In genomic region chr6:81750201-81750600, GRCh38 we compare ENCODE assay signal across 8 cellular contexts. TPM values are rescaled to one million over a fixed set of nuclear protein-coding genes. Genes with fewer than 3 reads are reported as not detected.
DNase-seq lines count a peak whose midpoint lies in the region; TF ChIP-seq lines count a peak whose summit lies in the region.

No MANE protein-coding gene starts in this region.

- H3K27ac ChIP-seq in OCI-LY3 (ENCODE audit: low read length) (no peak overlapping the region), esophagus muscularis mucosa (replicated peaks in 1 of 4) (peak overlapping the region in 3 of 4 donors; percentile 97 to 98 (median 98)), parathyroid adenoma (no peak overlapping the region)

- H2AFZ ChIP-seq in OCI-LY3 (ENCODE audit: low read depth, low read length) (no peak overlapping the region), parathyroid adenoma (no peak overlapping the region)

- H3K79me2 ChIP-seq in OCI-LY3 (ENCODE audit: low read length) (peaks cover 15% of the 10 kb centered on the region), parathyroid adenoma (peaks cover 12% of the 10 kb centered on the region)

- no peaks in the 10 kb centered on the region for H3K9me3 ChIP-seq in OCI-LY3 (ENCODE audit: insufficient read depth, low read length)
- H3K9me3 ChIP-seq in esophagus muscularis mucosa = no peaks in the 10 kb centered on the region
- H3K9me3 ChIP-seq in parathyroid adenoma (ENCODE audit: control insufficient read depth, low read length) = no peaks in the 10 kb centered on the region

- peaks cover 25 to 38% of the 10 kb centered on the region in 2 donors for H3K36me3 Mint-ChIP-seq in CD14-positive monocyte

- TF ChIP-seq CTCF in CD14-positive monocyte (IDR thresholded peaks at IDR 0.05) = no peak
- no peak for TF ChIP-seq CTCF in OCI-LY3 (IDR thresholded peaks at IDR 0.05; ENCODE audit: low read depth, low read length)
- no peak for TF ChIP-seq CTCF in esophagus muscularis mucosa (IDR thresholded peaks at IDR 0.05)
- TF ChIP-seq CTCF in parathyroid adenoma (IDR thresholded peaks at IDR 0.05) = no peak

- peaks cover 43% of the 10 kb centered on the region for H3K36me3 ChIP-seq in OCI-LY3 (replicated peaks; ENCODE audit: low read depth, low read length)
- peaks cover 0 to 32% (median 4%) of the 10 kb centered on the region in 4 donors for H3K36me3 ChIP-seq in esophagus muscularis mucosa
- H3K36me3 ChIP-seq in parathyroid adenoma (ENCODE audit: control insufficient read depth, insufficient read depth, low read length) = no peaks in the 10 kb centered on the region

- peak overlapping the region; percentile 20 to 100 (median 99) for H3K27ac Mint-ChIP-seq in CD14-positive monocyte

- H3K9ac ChIP-seq in OCI-LY3 (ENCODE audit: low read length) (no peak overlapping the region), parathyroid adenoma (no peak overlapping the region)

- peaks cover 0 to 1% (median 0%) of the 10 kb centered on the region in 7 donors for H3K9me3 Mint-ChIP-seq in CD14-positive monocyte

- peak overlapping the region; percentile 99 to 100 for H3K4me3 Mint-ChIP-seq in CD14-positive monocyte

- WGBS in esophagus muscularis mucosa = 43% methylated on average over 5 of the region's 5 CpGs

- no peak for DNase-seq in CD14-positive monocyte (ENCODE audit: low spot score)
- DNase-seq in esophagus muscularis mucosa (ENCODE audit: extremely low spot score) = no peak
- no peak for DNase-seq in activated CD4-positive, alpha-beta T cell treated with anti-CD3 and anti-CD28 coated beads for 48 hours
- no peak for DNase-seq in NCI-H1930 (lab: John Stamatoyannopoulos, UW)
- no peak for DNase-seq in NCI-H1417 (lab: John Stamatoyannopoulos, UW)
- no peak for DNase-seq in midbrain (lab: John Stamatoyannopoulos, UW)

- intact Hi-C loops in CD14-positive monocyte (cut with micrococcal nuclease) = loop anchor here (5.0 to 10.0 kb wide), 5 partner anchors 62 to 1745 kb away; partner anchors contain the start of gene TTK (in 1 of the 2)
- intact Hi-C loops in esophagus muscularis mucosa (cut with DNase I) = loop anchor here (5.0 to 10.0 kb wide), 5 partner anchors 285 to 1805 kb away; partner anchors contain the start of genes BCKDHB and ELOVL4

- H3K27me3 Mint-ChIP-seq in CD14-positive monocyte (ENCODE audit: low read depth in 3 of 3) = no peaks in the 10 kb centered on the region

- H3K4me3 ChIP-seq in OCI-LY3 (ENCODE audit: low read length) (no peak overlapping the region), esophagus muscularis mucosa (peak overlapping the region; percentile 90 to 96 (median 94)), parathyroid adenoma (ENCODE audit: low read depth, low read length) (peak overlapping the region; percentile 96)

- H4K20me1 ChIP-seq in OCI-LY3 (ENCODE audit: insufficient read depth, low read length) = 0 out of 2 replicates have a peak, but pooled peaks cover 2% of the 10 kb centered on the region

- H3K4me1 ChIP-seq in OCI-LY3 (ENCODE audit: low read length) (peaks cover 21% of the 10 kb centered on the region), esophagus muscularis mucosa (peaks cover 4 to 59% (median 51%) of the 10 kb centered on the region in 4 donors), parathyroid adenoma (peaks cover 9% of the 10 kb centered on the region)

- no peak for TF ChIP-seq EP300 in esophagus muscularis mucosa (IDR thresholded peaks at IDR 0.05)

- no peaks in the 10 kb centered on the region for H3K27me3 ChIP-seq in OCI-LY3 (ENCODE audit: low read depth, low read length)
- H3K27me3 ChIP-seq in esophagus muscularis mucosa = no peaks in the 10 kb centered on the region
- no peaks in the 10 kb centered on the region for H3K27me3 ChIP-seq in parathyroid adenoma (ENCODE audit: control insufficient read depth, insufficient read depth, low read length)

- H3K4me2 ChIP-seq in OCI-LY3 (ENCODE audit: low read length) (peak overlapping the region; percentile 75; the same call in 1 of the 2 replicates), parathyroid adenoma (ENCODE audit: low read length) (peak overlapping the region; percentile 27)

- peaks cover 70% of the 10 kb centered on the region for H3K4me1 Mint-ChIP-seq in CD14-positive monocyte

- TF ChIP-seq POLR2A in esophagus muscularis mucosa (IDR thresholded peaks at IDR 0.05; ENCODE audit: low read depth) = no peak

RNA-seq across cellular contexts. Expression of gene TENT5A, which starts 2.3 kb away (rescaled TPM):
- 10 to 100 TPM in 1 of 2 donors, 1 to 10 TPM in 1; 9.1 to 12.1 TPM for polyA plus RNA-seq in CD14-positive monocyte
- 10 to 100 TPM in 1 of 4 donors, 1 to 10 TPM in 3; 8.5 to 10.4 (median 9.6) TPM for total RNA-seq in esophagus muscularis mucosa

Comparison
In these comparisons a context has a peak if more than half of its experiments do, and no peak if none do; other contexts are left out.
1. H3K27ac ChIP-seq: peak in esophagus muscularis mucosa (3 of 4); none in OCI-LY3 (single experiment) and parathyroid adenoma (single experiment).